Comparison of ENCODE assay signal across 18 cellular contexts in the genomic region with DNA sequence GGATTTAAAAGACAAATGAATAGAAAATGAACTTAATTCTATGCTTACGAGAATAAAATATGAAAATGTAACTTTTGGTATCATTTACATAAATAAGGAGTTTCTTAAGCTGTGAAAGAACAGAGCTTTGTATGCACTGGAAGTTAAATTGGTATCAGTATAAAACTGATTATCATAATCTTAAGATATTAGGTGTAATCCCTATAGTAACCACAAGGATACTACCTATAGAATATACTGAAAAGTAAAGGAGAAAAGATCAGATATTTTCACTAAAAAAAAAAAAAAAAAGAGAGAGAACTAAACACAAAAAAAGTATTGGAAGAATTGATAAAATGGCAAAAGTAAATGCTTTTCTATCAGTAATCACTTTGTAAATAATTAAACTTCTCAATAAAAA.
A peak's percentile ranks its signal among the peaks of the same experiment; 100 is the strongest.
DNase-seq lines count a peak whose midpoint lies in the region; ATAC-seq and TF ChIP-seq lines count a peak whose summit lies in the region.
"Had no signal": no experiment of that assay in that cellular context is flagged by ENCODE, and none has a peak within 500 bp of the region (broad histone marks: within the 10 kb centered on the region; RNA-seq: fewer than 3 reads in every experiment).

No MANE protein-coding gene starts in this region.

- H3K9me3 Mint-ChIP-seq in Calu3 (ENCODE audit: low read depth, unreplicated experiment) (peaks cover 3% of the 10 kb centered on the region), HFFc6 (peaks cover 12% of the 10 kb centered on the region), nephron (peaks cover 26% of the 10 kb centered on the region)
- H3K9me3 Mint-ChIP-seq in effector memory CD8-positive, alpha-beta T cell, result peaks cover 6% of the 10 kb centered on the region in 2 donors

- H3K27ac Mint-ChIP-seq in Calu3 (ENCODE audit: unreplicated experiment), result no peak overlapping the region
- H3K27ac Mint-ChIP-seq in HFFc6, result no peak overlapping the region
- no peak overlapping the region for H3K27ac Mint-ChIP-seq in nephron
- H3K27ac Mint-ChIP-seq in effector memory CD8-positive, alpha-beta T cell, result no peak overlapping the region
- H3K27ac Mint-ChIP-seq: CD4-positive, alpha-beta memory T cell had no signal

- H3K27me3 Mint-ChIP-seq in Calu3 (ENCODE audit: unreplicated experiment) (no peaks in the 10 kb centered on the region), HFFc6 (ENCODE audit: insufficient read depth) (no peaks in the 10 kb centered on the region; the same call in 1 of the 2 replicates), nephron (ENCODE audit: low read depth) (no peaks in the 10 kb centered on the region)
- H3K27me3 Mint-ChIP-seq in effector memory CD8-positive, alpha-beta T cell, result no peaks in the 10 kb centered on the region
- H3K27me3 Mint-ChIP-seq: CD4-positive, alpha-beta memory T cell had no signal

- H3K4me3 Mint-ChIP-seq in Calu3 (ENCODE audit: low read depth, unreplicated experiment) (no peak overlapping the region), HFFc6 (no peak overlapping the region), nephron (no peak overlapping the region)
- no peak overlapping the region for H3K4me3 Mint-ChIP-seq in effector memory CD8-positive, alpha-beta T cell
- H3K4me3 Mint-ChIP-seq: CD4-positive, alpha-beta memory T cell had no signal

- H3K36me3 Mint-ChIP-seq in Calu3 (ENCODE audit: insufficient read depth, unreplicated experiment) (no peaks in the 10 kb centered on the region), HFFc6 (ENCODE audit: low read depth) (peaks cover 25% of the 10 kb centered on the region), nephron (ENCODE audit: low read depth) (peaks cover 27% of the 10 kb centered on the region)
- H3K36me3 Mint-ChIP-seq in effector memory CD8-positive, alpha-beta T cell (ENCODE audit: insufficient read depth), result no peaks in the 10 kb centered on the region
- H3K36me3 Mint-ChIP-seq: CD4-positive, alpha-beta memory T cell had no signal

- no peak for DNase-seq in Calu3
- DNase-seq in HFFc6, result no peak
- DNase-seq in cardiac fibroblast (ENCODE audit: low read depth in 2 of 2), result no peak
- no peak for DNase-seq in cerebellar nuclear complex (lab: John Stamatoyannopoulos, UW)
- no peak for DNase-seq in effector memory CD8-positive, alpha-beta T cell
- no peak for DNase-seq in AG08396 (ENCODE audit: low spot score)
- no peak for DNase-seq in activated CD4-positive, alpha-beta T cell treated with anti-CD3 and anti-CD28 coated beads for 48 hours
- DNase-seq: CD4-positive, alpha-beta memory T cell; DMS79; GDM1; H7; NCI-H1105 treated with DMSO at 0.1 percent for 48 hours; NCI-H1694 treated with DMSO at 0.1 percent for 48 hours; NCI-H2107; NCI-H510A; NCI-H774; SIG-M5 had no signal

- no TSS peak for BruUV-seq in Calu3 (replicated peaks; lab: Mats Ljungman, UMichigan)

- no peak overlapping the region for H3K4me3 ChIP-seq in cardiac fibroblast (replicated peaks in 1 of 2; ENCODE audit: low read depth in 2 of 2, low read length in 2 of 2)

- intact Hi-C loops in Calu3 (cut with micrococcal nuclease; ENCODE audit: unreplicated experiment), result no loop called here

- CTCF ChIA-PET in Calu3 (lab: Charles Lee), result no interaction called here

- TF ChIP-seq CTCF in Calu3 (IDR thresholded peaks at IDR 0.05; ENCODE audit: unreplicated experiment), result peak; percentile 27
- peak; percentile 56 for TF ChIP-seq CTCF in HFFc6 (IDR thresholded peaks at IDR 0.05)
- TF ChIP-seq CTCF in cardiac fibroblast (IDR thresholded peaks at IDR 0.05; ENCODE audit: low read depth, low read length), result peak; percentile 17
- peak in 2 of 3 experiments; percentile 7 to 19 for TF ChIP-seq CTCF in nephron (IDR thresholded peaks at IDR 0.05; ENCODE audit: unreplicated experiment in 3 of 3)

- no peak for ATAC-seq in effector memory CD8-positive, alpha-beta T cell (replicated peaks)

- H3K4me1 Mint-ChIP-seq in Calu3 (ENCODE audit: low read depth, unreplicated experiment), result no peaks in the 10 kb centered on the region
- peaks cover 46% of the 10 kb centered on the region for H3K4me1 Mint-ChIP-seq in HFFc6 (ENCODE audit: low read depth)
- H3K4me1 Mint-ChIP-seq in nephron, result no peaks in the 10 kb centered on the region
- no peaks in the 10 kb centered on the region for H3K4me1 Mint-ChIP-seq in effector memory CD8-positive, alpha-beta T cell (ENCODE audit: low read depth in 2 of 2)
- H3K4me1 Mint-ChIP-seq: CD4-positive, alpha-beta memory T cell had no signal
